9 cellular contexts compared by ENCODE assay signal in genomic region chrX:137427813-137428212, GRCh38.
DNase-seq lines count a peak whose midpoint lies in the region; ATAC-seq and TF ChIP-seq lines count a peak whose summit lies in the region.
"Had no signal": no experiment of that assay in that cellular context is flagged by ENCODE, and none has a peak within 500 bp of the region (broad histone marks: within the 10 kb centered on the region; RNA-seq: fewer than 3 reads in every experiment).

No MANE protein-coding gene starts in this region.

- H3K9ac ChIP-seq in fibroblast of lung (ENCODE audit: insufficient read depth, low read length), result no peak overlapping the region

- peaks cover 18% of the 10 kb centered on the region for H3K27me3 ChIP-seq in CD4-positive, CD25-positive, alpha-beta regulatory T cell (ENCODE audit: control insufficient read depth, insufficient read depth, low read length)
- H3K27me3 ChIP-seq in Panc1 (ENCODE audit: control insufficient read depth, insufficient read depth, low read length), result no peaks in the 10 kb centered on the region; the same call in 1 of the 2 replicates
- peaks cover 3% of the 10 kb centered on the region for H3K27me3 ChIP-seq in fibroblast of lung (ENCODE audit: control insufficient read depth, insufficient read depth, low read length)
- peaks cover 87% of the 10 kb centered on the region for H3K27me3 ChIP-seq in neutrophil

- peak overlapping the region; percentile 30 for H2AFZ ChIP-seq in fibroblast of lung (ENCODE audit: low read length)

- no peak overlapping the region for H3K4me3 ChIP-seq in CD4-positive, CD25-positive, alpha-beta regulatory T cell (ENCODE audit: low read depth, low read length)
- peak overlapping the region; percentile 32 to 39 for H3K4me3 ChIP-seq in Panc1 (ENCODE audit: low read depth in 2 of 2, low read length in 2 of 2)
- H3K4me3 ChIP-seq in fibroblast of lung (replicated peaks in 1 of 4; ENCODE audit: control extremely low read depth in 1 of 4, insufficient read depth in 1 of 4, low read depth in 3 of 4, low read length in 4 of 4), result peak overlapping the region; percentile 21 to 57 (median 36)
- H3K4me3 ChIP-seq in neutrophil (ENCODE audit: low read depth in 1 of 2, low read length in 1 of 2), result peak overlapping the region; percentile 27 to 38

- CTCF ChIA-PET in Panc1 (lab: Charles Lee), result no interaction called here

- ATAC-seq in CD4-positive, CD25-positive, alpha-beta regulatory T cell (ENCODE audit: low read depth in 2 of 2), result no peak
- ATAC-seq in Panc1, result 0 out of 2 replicates have a peak, but pooled peaks have one; percentile 23
- ATAC-seq in HG02840 (IDR thresholded peaks at IDR 0.05; ENCODE audit: low FRiP score, unreplicated experiment), result no peak
- no peak for ATAC-seq in GM18517 (IDR thresholded peaks at IDR 0.05; ENCODE audit: unreplicated experiment)
- no peak for ATAC-seq in GM21723 (IDR thresholded peaks at IDR 0.05; ENCODE audit: unreplicated experiment)

- intact Hi-C loops in Panc1 (cut with micrococcal nuclease; ENCODE audit: unreplicated experiment), result no loop called here

- peaks cover 0 to 3% (median 0%) of the 10 kb centered on the region in 7 donors for H3K9me3 Mint-ChIP-seq in CD4-positive, CD25-positive, alpha-beta regulatory T cell

- H3K79me2 ChIP-seq in fibroblast of lung (ENCODE audit: control insufficient read depth, insufficient read depth, low read length), result no peaks in the 10 kb centered on the region

- in situ Hi-C loops in Panc1 (cut with HindIII; ENCODE audit: low pct_unique_long_range_greater_than_20kb, low sequenced_read_pairs), result no loop called here

- peaks cover 0 to 13% (median 3%) of the 10 kb centered on the region in 4 donors for H3K4me1 Mint-ChIP-seq in CD4-positive, CD25-positive, alpha-beta regulatory T cell

- POLR2A ChIA-PET in Panc1 (lab: Charles Lee), result no interaction called here

- TF ChIP-seq CTCF in Panc1 (IDR thresholded peaks at IDR 0.05), result no peak
- no peak for TF ChIP-seq CTCF in fibroblast of lung (conservative IDR thresholded peaks at IDR 0.05 in 1 of 2, IDR thresholded peaks at IDR 0.05 in 1 of 2; ENCODE audit: low read depth in 1 of 2, low read length in 2 of 2)
- no peak for TF ChIP-seq CTCF in neutrophil (IDR thresholded peaks at IDR 0.05)

- peaks cover 44% of the 10 kb centered on the region for H3K27me3 Mint-ChIP-seq in CD4-positive, CD25-positive, alpha-beta regulatory T cell

- no peaks in the 10 kb centered on the region for H3K36me3 ChIP-seq in CD4-positive, CD25-positive, alpha-beta regulatory T cell (ENCODE audit: control insufficient read depth, insufficient read depth, low read length)
- H3K36me3 ChIP-seq in Panc1 (ENCODE audit: control insufficient read depth, insufficient read depth, low read length) (no peaks in the 10 kb centered on the region), fibroblast of lung (ENCODE audit: control insufficient read depth, insufficient read depth, low read length) (no peaks in the 10 kb centered on the region), neutrophil (no peaks in the 10 kb centered on the region)

- BruUV-seq in Panc1 (replicated peaks; lab: Mats Ljungman, UMichigan), result no TSS peak

- peak overlapping the region in 3 of 4 donors; percentile 38 to 74 (median 64) for H3K4me3 Mint-ChIP-seq in CD4-positive, CD25-positive, alpha-beta regulatory T cell

- no peaks in the 10 kb centered on the region for H4K20me1 ChIP-seq in fibroblast of lung (ENCODE audit: control insufficient read depth, extremely low read depth, insufficient read depth, low read length)

- H3K36me3 Mint-ChIP-seq in CD4-positive, CD25-positive, alpha-beta regulatory T cell, result no peaks in the 10 kb centered on the region
- H3K36me3 Mint-ChIP-seq: IgD-negative memory B cell had no signal

- no peak overlapping the region for H3K27ac ChIP-seq in CD4-positive, CD25-positive, alpha-beta regulatory T cell (ENCODE audit: insufficient read depth, low read length, poor library complexity, severe bottlenecking)
- H3K27ac ChIP-seq in Panc1 (ENCODE audit: low read length) (no peak overlapping the region), fibroblast of lung (ENCODE audit: insufficient read depth, low read length) (no peak overlapping the region), neutrophil (no peak overlapping the region)

- H3K4me2 ChIP-seq in fibroblast of lung (ENCODE audit: extremely low read depth, insufficient read depth, low read length), result peak overlapping the region; percentile 40

- DNase-seq in CD4-positive, CD25-positive, alpha-beta regulatory T cell, result no peak
- DNase-seq in Panc1 (ENCODE audit: low read depth, low spot score) (no peak), fibroblast of lung (ENCODE audit: low read depth in 2 of 2) (peak in 1 of 2 donors; percentile 0), NOMO-1 treated with dmso at 0.1 percent for 144 hours (lab: John Stamatoyannopoulos, UW; ENCODE audit: unreplicated experiment) (no peak)

- H3K27ac Mint-ChIP-seq in CD4-positive, CD25-positive, alpha-beta regulatory T cell, result no peak overlapping the region
- H3K27ac Mint-ChIP-seq: IgD-negative memory B cell had no signal

- no peaks in the 10 kb centered on the region for H3K9me3 ChIP-seq in CD4-positive, CD25-positive, alpha-beta regulatory T cell (ENCODE audit: control insufficient read depth in 2 of 2, low read length in 2 of 2)
- no peaks in the 10 kb centered on the region for H3K9me3 ChIP-seq in Panc1 (ENCODE audit: control insufficient read depth, insufficient read depth, low read depth, low read length)
- H3K9me3 ChIP-seq in fibroblast of lung (ENCODE audit: control insufficient read depth, insufficient read depth, low read depth, low read length), result no peaks in the 10 kb centered on the region
- H3K9me3 ChIP-seq in neutrophil, result no peaks in the 10 kb centered on the region

- H3K4me1 ChIP-seq in CD4-positive, CD25-positive, alpha-beta regulatory T cell (ENCODE audit: control insufficient read depth, insufficient read depth, low read length, poor library complexity, severe bottlenecking), result peaks cover 11% of the 10 kb centered on the region
- H3K4me1 ChIP-seq in Panc1 (ENCODE audit: control insufficient read depth, insufficient read depth, low read length), result no peaks in the 10 kb centered on the region
- H3K4me1 ChIP-seq in fibroblast of lung (ENCODE audit: control insufficient read depth, extremely low read depth, insufficient read depth, low read length), result no peaks in the 10 kb centered on the region
- no peaks in the 10 kb centered on the region for H3K4me1 ChIP-seq in neutrophil (ENCODE audit: control insufficient read depth in 1 of 2, insufficient read depth in 1 of 2, low read depth in 1 of 2, low read length in 1 of 2)
